1 cellular context compared by ENCODE assay signal in genomic region chr19:14363203-14364097, GRCh38.
TF ChIP-seq lines count a peak whose summit lies in the region.

No MANE protein-coding gene starts in this region.

TF ChIP-seq in K562, 482 proteins besides CTCF, POLR2A, EP300 and RAD21 (continued from another document):
- TF ChIP-seq, protein P1, sequence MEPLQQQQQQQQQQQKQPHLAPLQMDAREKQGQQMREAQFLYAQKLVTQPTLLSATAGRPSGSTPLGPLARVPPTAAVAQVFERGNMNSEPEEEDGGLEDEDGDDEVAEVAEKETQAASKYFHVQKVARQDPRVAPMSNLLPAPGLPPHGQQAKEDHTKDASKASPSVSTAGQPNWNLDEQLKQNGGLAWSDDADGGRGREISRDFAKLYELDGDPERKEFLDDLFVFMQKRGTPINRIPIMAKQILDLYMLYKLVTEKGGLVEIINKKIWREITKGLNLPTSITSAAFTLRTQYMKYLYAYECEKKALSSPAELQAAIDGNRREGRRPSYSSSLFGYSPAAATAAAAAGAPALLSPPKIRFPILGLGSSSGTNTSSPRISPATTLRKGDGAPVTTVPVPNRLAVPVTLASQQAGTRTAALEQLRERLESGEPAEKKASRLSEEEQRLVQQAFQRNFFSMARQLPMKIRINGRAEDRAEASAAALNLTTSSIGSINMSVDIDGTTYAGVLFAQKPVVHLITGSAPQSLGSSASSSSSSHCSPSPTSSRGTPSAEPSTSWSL (CRISPR knock-in tag; IDR thresholded peaks at IDR 0.05; ENCODE audit: borderline replicate concordance) = no peak
- TF ChIP-seq STAG1 (CRISPR knock-in tag; IDR thresholded peaks at IDR 0.05; ENCODE audit: borderline replicate concordance) (no peak), ZNF174 (CRISPR knock-in tag; IDR thresholded peaks at IDR 0.05) (no peak), HMG20B (CRISPR knock-in tag; IDR thresholded peaks at IDR 0.05) (no peak), ZNF280B (CRISPR knock-in tag; IDR thresholded peaks at IDR 0.05) (no peak)
